ENCODE assay signal across 16 cellular contexts in the genomic region with DNA sequence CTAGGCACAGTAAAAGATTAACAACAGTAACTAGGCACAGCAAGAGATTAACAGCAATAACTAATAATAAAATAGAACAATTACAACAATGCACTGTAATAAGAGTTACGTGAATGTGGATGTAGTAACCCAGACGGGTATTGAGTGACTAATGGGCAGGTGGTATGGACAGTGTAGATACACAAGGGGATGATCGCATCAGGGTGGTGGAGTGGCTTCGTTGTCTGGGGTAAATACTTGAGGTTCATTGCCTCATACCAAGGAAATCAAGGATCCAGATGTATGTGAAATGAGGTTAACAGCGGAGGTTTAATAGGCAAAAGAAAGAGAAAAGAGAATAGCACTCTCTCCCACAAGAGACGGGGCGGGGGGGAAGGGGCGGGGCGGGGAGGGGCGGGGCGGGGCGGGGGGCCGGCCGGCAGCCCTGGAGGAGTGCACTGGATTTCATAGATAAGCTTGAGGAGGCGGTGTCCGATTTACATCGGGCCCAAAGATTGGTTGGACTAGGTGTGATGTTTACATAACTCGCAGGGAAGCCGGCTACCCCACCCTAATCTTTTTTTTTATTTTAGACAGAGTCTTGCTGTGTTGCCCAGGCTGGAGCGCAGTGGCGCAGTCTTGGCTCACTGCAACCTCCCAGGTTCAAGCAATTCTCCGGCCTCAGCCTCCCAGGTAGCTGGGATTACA.
DNase-seq lines count a peak whose midpoint lies in the region; ATAC-seq, FAIRE-seq and TF ChIP-seq lines count a peak whose summit lies in the region.
"Had no signal": no experiment of that assay in that cellular context is flagged by ENCODE, and none has a peak within 500 bp of the region (broad histone marks: within the 10 kb centered on the region; RNA-seq: fewer than 3 reads in every experiment).

No MANE protein-coding gene starts in this region.

- no peaks in the 10 kb centered on the region; a peak in 1 of 3 replicates for H3K36me3 ChIP-seq in HEK293 (ENCODE audit: control insufficient read depth in 2 of 2, insufficient read depth in 1 of 2, low read length in 2 of 2)

- TF ChIP-seq POLR2A in A549 (IDR thresholded peaks at IDR 0.05; ENCODE audit: low read length) (no peak), erythroblast (IDR thresholded peaks at IDR 0.05; ENCODE audit: low read length) (no peak)

- CTCF ChIA-PET in A549 (lab: Yijun Ruan, JAX), result no interaction called here
- CTCF ChIA-PET in HEK293 (lab: Yijun Ruan, JAX), result interaction anchor here (0.6 kb wide), 1 partner anchor 88 kb away, joined by 3 read pairs; no protein-coding TSS in a partner anchor

- no peak overlapping the region for H3K27ac ChIP-seq in A549
- H3K27ac ChIP-seq in HEK293 (ENCODE audit: extremely low read depth, low read depth, low read length), result no peak overlapping the region
- H3K27ac ChIP-seq: GM23248, KMS-11, SK-N-MC had no signal

- 29% methylated on average over 16 of the region's 22 CpGs for WGBS in A549 (ENCODE audit: missing lambda C conversion rate)

- H3K4me1 ChIP-seq in A549, result 0 out of 3 replicates have a peak, but pooled peaks cover 9% of the 10 kb centered on the region
- H3K4me1 ChIP-seq in HEK293 (ENCODE audit: control insufficient read depth, insufficient read depth, low read length), result peaks cover 23% of the 10 kb centered on the region

- TF ChIP-seq EP300 in A549 (IDR thresholded peaks at IDR 0.05), result no peak

- peak; percentile 18 for FAIRE-seq in A549 (lab: Jason Lieb, UNC)
- FAIRE-seq: A204.1 had no signal

- ATAC-seq in A549 (peak in 1 of 2 experiments; percentile 46; a peak in 3 of 6 replicates), HG03442 (IDR thresholded peaks at IDR 0.05; ENCODE audit: unreplicated experiment) (no peak), HG03432 (IDR thresholded peaks at IDR 0.05; ENCODE audit: unreplicated experiment) (no peak)

- DNase-seq in A549 (ENCODE audit: low read depth in 1 of 2, low spot score in 1 of 2) (peak; percentile 43 to 55), RPMI8226 (peak; percentile 5), epithelial cell of esophagus (ENCODE audit: low read depth) (peak; percentile 31), erythroblast (lab: John Stamatoyannopoulos, UW) (no peak), dermis blood vessel endothelial cell (no peak)
- DNase-seq: DND-41, GM23248, NCI-H1105, NCI-H187 treated with DMSO at 0.1 percent for 48 hours, NCI-H446 treated with DMSO at 0.1 percent for 48 hours had no signal

- TF ChIP-seq CTCF in A549 (IDR thresholded peaks at IDR 0.05) (no peak), HEK293 (tag by site-specific recombination; IDR thresholded peaks at IDR 0.05) (no peak), epithelial cell of esophagus (IDR thresholded peaks at IDR 0.05; ENCODE audit: insufficient read depth, low read depth, low read length, missing control alignments) (no peak)

- TF ChIP-seq RAD21 in A549 (conservative IDR thresholded peaks at IDR 0.05 in 1 of 2, IDR thresholded peaks at IDR 0.05 in 1 of 2), result no peak

- POLR2A ChIA-PET in A549 (lab: Yijun Ruan, JAX) (no interaction called here), HEK293 (lab: Yijun Ruan, JAX) (no interaction called here)

- H3K9me3 ChIP-seq in A549 (peaks cover 23% of the 10 kb centered on the region), HEK293 (ENCODE audit: control insufficient read depth, insufficient read depth, low read depth, low read length) (peaks cover 4% of the 10 kb centered on the region; the same call in 1 of the 2 replicates)

- H3K4me3 ChIP-seq in A549 (no peak overlapping the region), HEK293 (ENCODE audit: low read depth, low read length) (no peak overlapping the region), epithelial cell of esophagus (ENCODE audit: low read length) (no peak overlapping the region)
- H3K4me3 ChIP-seq: GM23248, SK-N-MC had no signal

- peak overlapping the region; percentile 46 for H3K4me2 ChIP-seq in A549
- H3K4me2 ChIP-seq: KMS-11 had no signal

TF ChIP-seq in A549, 52 proteins besides CTCF, POLR2A, EP300 and RAD21 (continues in another document):
- TF ChIP-seq ZC3H11A (IDR thresholded peaks at IDR 0.05) (no peak), SMC3 (IDR thresholded peaks at IDR 0.05) (no peak), CBX8 (IDR thresholded peaks at IDR 0.05) (no peak), FOSL2 (IDR thresholded peaks at IDR 0.05) (no peak), FOSL2 (CRISPR knock-in tag; IDR thresholded peaks at IDR 0.05) (no peak), TFCP2L1 (CRISPR knock-in tag; IDR thresholded peaks at IDR 0.05) (no peak), NPAS2 (CRISPR knock-in tag; IDR thresholded peaks at IDR 0.05; ENCODE audit: borderline replicate concordance) (no peak), PHF8 (IDR thresholded peaks at IDR 0.05; ENCODE audit: borderline replicate concordance, low read depth) (no peak), BHLHE40 (IDR thresholded peaks at IDR 0.05; ENCODE audit: low read depth, low read length) (no peak), POLR2AphosphoS2 (conservative IDR thresholded peaks at IDR 0.05; ENCODE audit: low read length) (no peak), MAFK (IDR thresholded peaks at IDR 0.05; ENCODE audit: partially characterized antibody) (no peak), GATA3 (IDR thresholded peaks at IDR 0.05; ENCODE audit: borderline replicate concordance) (no peak)
- TF ChIP-seq, protein P1, sequence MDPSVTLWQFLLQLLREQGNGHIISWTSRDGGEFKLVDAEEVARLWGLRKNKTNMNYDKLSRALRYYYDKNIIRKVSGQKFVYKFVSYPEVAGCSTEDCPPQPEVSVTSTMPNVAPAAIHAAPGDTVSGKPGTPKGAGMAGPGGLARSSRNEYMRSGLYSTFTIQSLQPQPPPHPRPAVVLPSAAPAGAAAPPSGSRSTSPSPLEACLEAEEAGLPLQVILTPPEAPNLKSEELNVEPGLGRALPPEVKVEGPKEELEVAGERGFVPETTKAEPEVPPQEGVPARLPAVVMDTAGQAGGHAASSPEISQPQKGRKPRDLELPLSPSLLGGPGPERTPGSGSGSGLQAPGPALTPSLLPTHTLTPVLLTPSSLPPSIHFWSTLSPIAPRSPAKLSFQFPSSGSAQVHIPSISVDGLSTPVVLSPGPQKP (IDR thresholded peaks at IDR 0.05; ENCODE audit: low read depth, low read length), result no peak
- TF ChIP-seq, protein P2, sequence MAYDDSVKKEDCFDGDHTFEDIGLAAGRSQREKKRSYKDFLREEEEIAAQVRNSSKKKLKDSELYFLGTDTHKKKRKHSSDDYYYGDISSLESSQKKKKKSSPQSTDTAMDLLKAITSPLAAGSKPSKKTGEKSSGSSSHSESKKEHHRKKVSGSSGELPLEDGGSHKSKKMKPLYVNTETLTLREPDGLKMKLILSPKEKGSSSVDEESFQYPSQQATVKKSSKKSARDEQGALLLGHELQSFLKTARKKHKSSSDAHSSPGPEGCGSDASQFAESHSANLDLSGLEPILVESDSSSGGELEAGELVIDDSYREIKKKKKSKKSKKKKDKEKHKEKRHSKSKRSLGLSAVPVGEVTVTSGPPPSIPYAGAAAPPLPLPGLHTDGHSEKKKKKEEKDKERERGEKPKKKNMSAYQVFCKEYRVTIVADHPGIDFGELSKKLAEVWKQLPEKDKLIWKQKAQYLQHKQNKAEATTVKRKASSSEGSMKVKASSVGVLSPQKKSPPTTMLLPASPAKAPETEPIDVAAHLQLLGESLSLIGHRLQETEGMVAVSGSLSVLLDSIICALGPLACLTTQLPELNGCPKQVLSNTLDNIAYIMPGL (CRISPR knock-in tag; IDR thresholded peaks at IDR 0.05; ENCODE audit: borderline replicate concordance), result no peak

TF ChIP-seq in HEK293, 187 proteins besides CTCF, POLR2A, EP300 and RAD21 (continues in another document):
- TF ChIP-seq ZBTB21 (tag by site-specific recombination; IDR thresholded peaks at IDR 0.05) (peak; percentile 58; the same call in 1 of the 2 replicates), KLF10 (tag by site-specific recombination; IDR thresholded peaks at IDR 0.05) (peak; percentile 22; the same call in 1 of the 2 replicates), KLF7 (tag by site-specific recombination; IDR thresholded peaks at IDR 0.05; ENCODE audit: borderline replicate concordance) (peak; percentile 47; the same call in 1 of the 2 replicates), PRDM1 (tag by site-specific recombination; IDR thresholded peaks at IDR 0.05) (no peak; the same call in 1 of the 2 replicates), BCL11B (tag by site-specific recombination; IDR thresholded peaks at IDR 0.05; ENCODE audit: low read depth) (no peak), ZIC2 (tag by site-specific recombination; IDR thresholded peaks at IDR 0.05) (0 out of 2 replicates have a peak, but pooled peaks have one; percentile 14), SP7 (tag by site-specific recombination; IDR thresholded peaks at IDR 0.05) (peak; percentile 74; the same call in 1 of the 2 replicates), MEIS1 (CRISPR knock-in tag; IDR thresholded peaks at IDR 0.05; ENCODE audit: borderline replicate concordance) (no peak), ZEB2 (tag by site-specific recombination; IDR thresholded peaks at IDR 0.05) (peak; percentile 51; the same call in 1 of the 2 replicates)
- TF ChIP-seq, protein P3, sequence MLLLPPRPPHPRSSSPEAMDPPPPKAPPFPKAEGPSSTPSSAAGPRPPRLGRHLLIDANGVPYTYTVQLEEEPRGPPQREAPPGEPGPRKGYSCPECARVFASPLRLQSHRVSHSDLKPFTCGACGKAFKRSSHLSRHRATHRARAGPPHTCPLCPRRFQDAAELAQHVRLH (tag by site-specific recombination; IDR thresholded peaks at IDR 0.05), result peak; percentile 83; the same call in 1 of the 2 replicates
- TF ChIP-seq, protein P4, sequence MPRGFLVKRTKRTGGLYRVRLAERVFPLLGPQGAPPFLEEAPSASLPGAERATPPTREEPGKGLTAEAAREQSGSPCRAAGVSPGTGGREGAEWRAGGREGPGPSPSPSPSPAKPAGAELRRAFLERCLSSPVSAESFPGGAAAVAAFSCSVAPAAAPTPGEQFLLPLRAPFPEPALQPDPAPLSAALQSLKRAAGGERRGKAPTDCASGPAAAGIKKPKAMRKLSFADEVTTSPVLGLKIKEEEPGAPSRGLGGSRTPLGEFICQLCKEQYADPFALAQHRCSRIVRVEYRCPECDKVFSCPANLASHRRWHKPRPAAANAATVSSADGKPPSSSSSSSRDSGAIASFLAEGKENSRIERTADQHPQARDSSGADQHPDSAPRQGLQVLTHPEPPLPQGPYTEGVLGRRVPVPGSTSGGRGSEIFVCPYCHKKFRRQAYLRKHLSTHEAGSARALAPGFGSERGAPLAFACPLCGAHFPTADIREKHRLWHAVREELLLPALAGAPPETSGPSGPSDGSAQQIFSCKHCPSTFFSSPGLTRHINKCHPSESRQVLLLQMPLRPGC (tag by site-specific recombination; IDR thresholded peaks at IDR 0.05), result peak; percentile 44; the same call in 1 of the 2 replicates
- TF ChIP-seq, protein P5, sequence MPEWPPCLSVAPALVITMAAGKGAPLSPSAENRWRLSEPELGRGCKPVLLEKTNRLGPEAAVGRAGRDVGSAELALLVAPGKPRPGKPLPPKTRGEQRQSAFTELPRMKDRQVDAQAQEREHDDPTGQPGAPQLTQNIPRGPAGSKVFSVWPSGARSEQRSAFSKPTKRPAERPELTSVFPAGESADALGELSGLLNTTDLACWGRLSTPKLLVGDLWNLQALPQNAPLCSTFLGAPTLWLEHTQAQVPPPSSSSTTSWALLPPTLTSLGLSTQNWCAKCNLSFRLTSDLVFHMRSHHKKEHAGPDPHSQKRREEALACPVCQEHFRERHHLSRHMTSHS (tag by site-specific recombination; IDR thresholded peaks at IDR 0.05), result no peak

Comparison
In these comparisons a context has a peak if more than half of its experiments do, and no peak if none do; other contexts are left out.
1. DNase-seq: peak in A549 (2 of 2), RPMI8226 (single experiment) and epithelial cell of esophagus (single experiment); none in erythroblast (0 of 2) and dermis blood vessel endothelial cell (single experiment).